27 cellular contexts compared by ENCODE assay signal in genomic region chr11:17915500-17916143, GRCh38.
DNase-seq lines count a peak whose midpoint lies in the region; ATAC-seq, FAIRE-seq and TF ChIP-seq lines count a peak whose summit lies in the region.
"Had no signal": no experiment of that assay in that cellular context is flagged by ENCODE, and none has a peak within 500 bp of the region (broad histone marks: within the 10 kb centered on the region; RNA-seq: fewer than 3 reads in every experiment).

No MANE protein-coding gene starts in this region.

- no peak overlapping the region for H3K27ac Mint-ChIP-seq in activated T-cell treated with anti-CD3 and anti-CD28 coated beads, Interleukin-2, amount 50 U/mL, for 24 hours
- H3K27ac Mint-ChIP-seq in activated T-helper 17 cell treated with anti-CD3 and anti-CD28 coated beads, Interleukin-2, amount 50 U/mL, for 72 hours: no peak overlapping the region
- H3K27ac Mint-ChIP-seq in stimulated activated naive CD8-positive, alpha-beta T cell treated with anti-CD3 and anti-CD28 coated beads, Interleukin-15, amount 100 ng/mL, for 72 hours: no peak overlapping the region
- H3K27ac Mint-ChIP-seq: activated B cell treated with CpG ODN at 0.5 μM for 24 hours had no signal

- H3K4me2 ChIP-seq in MM.1S (ENCODE audit: low read depth, low read length): no peak overlapping the region
- H3K4me2 ChIP-seq: PC-9 had no signal

- TF ChIP-seq CTCF in MM.1S (IDR thresholded peaks at IDR 0.05; ENCODE audit: low read length): no peak
- TF ChIP-seq CTCF in kidney (IDR thresholded peaks at IDR 0.05; ENCODE audit: borderline replicate concordance, extremely low read depth, insufficient read depth): no peak

- H3F3A ChIP-seq in MM.1S (ENCODE audit: insufficient read depth, low read length): no peaks in the 10 kb centered on the region

- DNase-seq in activated T-cell treated with anti-CD3 and anti-CD28 coated beads for 48 hours (ENCODE audit: low read depth) (peak; percentile 1), NCI-H2029 (lab: John Stamatoyannopoulos, UW) (peak; percentile 37), MM.1S (no peak), kidney (no peak)
- no peak for DNase-seq in activated T-cell treated with anti-CD3 and anti-CD28 coated beads, Interleukin-2, amount 50 U/mL, for 24 hours
- peak in 1 of 2 donors; percentile 10 for DNase-seq in stimulated activated naive CD8-positive, alpha-beta T cell treated with anti-CD3 and anti-CD28 coated beads, Interleukin-15, amount 100 ng/mL, for 72 hours
- DNase-seq: activated B cell treated with CpG ODN at 0.5 μM for 24 hours; activated gamma-delta T cell; aorta; cerebellar nuclear complex; effector CD8-positive, alpha-beta T cell; IMR-90; left lung; midbrain; NCI-H2081 treated with DMSO at 0.1 percent for 48 hours; NCI-H526 treated with DMSO at 0.1 percent for 48 hours; PC-9; spleen; stimulated activated CD8-positive, alpha-beta memory T cell treated with anti-CD3 and anti-CD28 coated beads, Interleukin-4, amount 100 ng/mL, for 48 hours; uterus had no signal

- H3K27me3 ChIP-seq in MM.1S (replicated peaks; ENCODE audit: insufficient read depth, low read length): no peaks in the 10 kb centered on the region
- H3K27me3 ChIP-seq: esophagus muscularis mucosa, left lung, SJSA1, spleen, uterus had no signal

- no peak overlapping the region for H2AFZ ChIP-seq in MM.1S (ENCODE audit: low read length)
- H2AFZ ChIP-seq: PC-9 had no signal

- no peak overlapping the region for H3K27ac ChIP-seq in MM.1S (ENCODE audit: low read length)
- no peak overlapping the region for H3K27ac ChIP-seq in kidney (ENCODE audit: low read depth in 2 of 2, low read length in 2 of 2)
- H3K27ac ChIP-seq: C4-2B, esophagus muscularis mucosa, HL-60, left lung, PC-9, SJSA1, spleen, uterus had no signal

- peaks cover 55% of the 10 kb centered on the region for H3K36me3 Mint-ChIP-seq in activated T-cell treated with anti-CD3 and anti-CD28 coated beads, Interleukin-2, amount 50 U/mL, for 24 hours (ENCODE audit: low read depth)
- H3K36me3 Mint-ChIP-seq in activated T-helper 17 cell treated with anti-CD3 and anti-CD28 coated beads, Interleukin-2, amount 50 U/mL, for 72 hours (ENCODE audit: low read depth): peaks cover 34% of the 10 kb centered on the region

- peaks cover 8% of the 10 kb centered on the region for H3K4me1 Mint-ChIP-seq in activated T-cell treated with anti-CD3 and anti-CD28 coated beads, Interleukin-2, amount 50 U/mL, for 24 hours (ENCODE audit: low read depth)
- peaks cover 14% of the 10 kb centered on the region for H3K4me1 Mint-ChIP-seq in activated T-helper 17 cell treated with anti-CD3 and anti-CD28 coated beads, Interleukin-2, amount 50 U/mL, for 72 hours
- H3K4me1 Mint-ChIP-seq in stimulated activated naive CD8-positive, alpha-beta T cell treated with anti-CD3 and anti-CD28 coated beads, Interleukin-15, amount 100 ng/mL, for 72 hours: no peaks in the 10 kb centered on the region
- H3K4me1 Mint-ChIP-seq: activated B cell treated with CpG ODN at 0.5 μM for 24 hours had no signal

- H3K9me3 Mint-ChIP-seq in activated T-cell treated with anti-CD3 and anti-CD28 coated beads, Interleukin-2, amount 50 U/mL, for 24 hours: no peaks in the 10 kb centered on the region
- no peaks in the 10 kb centered on the region for H3K9me3 Mint-ChIP-seq in activated T-helper 17 cell treated with anti-CD3 and anti-CD28 coated beads, Interleukin-2, amount 50 U/mL, for 72 hours
- H3K9me3 Mint-ChIP-seq in stimulated activated naive CD8-positive, alpha-beta T cell treated with anti-CD3 and anti-CD28 coated beads, Interleukin-15, amount 100 ng/mL, for 72 hours: no peaks in the 10 kb centered on the region
- H3K9me3 Mint-ChIP-seq: activated B cell treated with CpG ODN at 0.5 μM for 24 hours, neural crest cell had no signal

- H3K36me3 ChIP-seq in MM.1S (replicated peaks; ENCODE audit: insufficient read depth, low read length) (no peaks in the 10 kb centered on the region), kidney (ENCODE audit: control insufficient read depth in 1 of 2, insufficient read depth in 2 of 2, low read length in 2 of 2) (no peaks in the 10 kb centered on the region)
- H3K36me3 ChIP-seq: SJSA1, uterus had no signal

- no peaks in the 10 kb centered on the region for H3K9me2 ChIP-seq in MM.1S (replicated peaks; ENCODE audit: insufficient read depth, low read length)

- no peaks in the 10 kb centered on the region for H3K27me3 Mint-ChIP-seq in activated T-cell treated with anti-CD3 and anti-CD28 coated beads, Interleukin-2, amount 50 U/mL, for 24 hours
- no peaks in the 10 kb centered on the region for H3K27me3 Mint-ChIP-seq in activated T-helper 17 cell treated with anti-CD3 and anti-CD28 coated beads, Interleukin-2, amount 50 U/mL, for 72 hours
- no peaks in the 10 kb centered on the region for H3K27me3 Mint-ChIP-seq in stimulated activated naive CD8-positive, alpha-beta T cell treated with anti-CD3 and anti-CD28 coated beads, Interleukin-15, amount 100 ng/mL, for 72 hours
- H3K27me3 Mint-ChIP-seq: activated B cell treated with CpG ODN at 0.5 μM for 24 hours had no signal

- no peaks in the 10 kb centered on the region for H3K79me2 ChIP-seq in MM.1S (ENCODE audit: low read length)

- no peak overlapping the region for H3K4me3 Mint-ChIP-seq in activated T-cell treated with anti-CD3 and anti-CD28 coated beads, Interleukin-2, amount 50 U/mL, for 24 hours
- no peak overlapping the region for H3K4me3 Mint-ChIP-seq in activated T-helper 17 cell treated with anti-CD3 and anti-CD28 coated beads, Interleukin-2, amount 50 U/mL, for 72 hours
- no peak overlapping the region for H3K4me3 Mint-ChIP-seq in stimulated activated naive CD8-positive, alpha-beta T cell treated with anti-CD3 and anti-CD28 coated beads, Interleukin-15, amount 100 ng/mL, for 72 hours
- H3K4me3 Mint-ChIP-seq: activated B cell treated with CpG ODN at 0.5 μM for 24 hours, neural crest cell had no signal

- intact Hi-C loops in kidney (cut with DNase I): no loop called here

- H3K4me1 ChIP-seq in MM.1S (ENCODE audit: low read length) (no peaks in the 10 kb centered on the region), kidney (ENCODE audit: control insufficient read depth in 1 of 2, insufficient read depth in 1 of 2, low read depth in 1 of 2, low read length in 2 of 2) (no peaks in the 10 kb centered on the region)
- H3K4me1 ChIP-seq: esophagus muscularis mucosa, left lung, SJSA1, uterus had no signal

- no peaks in the 10 kb centered on the region for H4K20me1 ChIP-seq in MM.1S (ENCODE audit: insufficient read depth, low read length)

- peak; percentile 64 for ATAC-seq in activated T-helper 17 cell treated with anti-CD3 and anti-CD28 coated beads, Interleukin-2, amount 50 U/mL, for 72 hours (replicated peaks)
- ATAC-seq in stimulated activated naive CD8-positive, alpha-beta T cell treated with anti-CD3 and anti-CD28 coated beads, Interleukin-15, amount 100 ng/mL, for 72 hours: peak; percentile 73
- ATAC-seq in GM18858 (IDR thresholded peaks at IDR 0.05; ENCODE audit: unreplicated experiment): no peak
- ATAC-seq: left lung had no signal

- H3K4me3 ChIP-seq in MM.1S (ENCODE audit: low read length): no peak overlapping the region
- H3K4me3 ChIP-seq in kidney (ENCODE audit: low read length in 2 of 2): no peak overlapping the region
- H3K4me3 ChIP-seq: esophagus muscularis mucosa, left lung, PC-9, SJSA1, spleen, uterus had no signal

- H3K9ac ChIP-seq in MM.1S (ENCODE audit: low read length): no peak overlapping the region
- H3K9ac ChIP-seq in kidney (ENCODE audit: low read length in 2 of 2): no peak overlapping the region

- H3K9me3 ChIP-seq in MM.1S (replicated peaks; ENCODE audit: insufficient read depth, low read length): no peaks in the 10 kb centered on the region
- no peaks in the 10 kb centered on the region for H3K9me3 ChIP-seq in kidney (ENCODE audit: control insufficient read depth in 1 of 2, low read length in 2 of 2)
- H3K9me3 ChIP-seq: esophagus muscularis mucosa, left lung, SJSA1, spleen, uterus had no signal

- no peak for FAIRE-seq in kidney (lab: Jason Lieb, UNC)

Comparison
In these comparisons a context has a peak if more than half of its experiments do, and no peak if none do; other contexts are left out.
1. DNase-seq: peak in activated T-cell treated with anti-CD3 and anti-CD28 coated beads for 48 hours (single experiment) and NCI-H2029 (single experiment); none in activated T-cell treated with anti-CD3 and anti-CD28 coated beads, Interleukin-2, amount 50 U/mL, for 24 hours (single experiment), MM.1S (single experiment) and kidney (single experiment).